In the genomic region with DNA sequence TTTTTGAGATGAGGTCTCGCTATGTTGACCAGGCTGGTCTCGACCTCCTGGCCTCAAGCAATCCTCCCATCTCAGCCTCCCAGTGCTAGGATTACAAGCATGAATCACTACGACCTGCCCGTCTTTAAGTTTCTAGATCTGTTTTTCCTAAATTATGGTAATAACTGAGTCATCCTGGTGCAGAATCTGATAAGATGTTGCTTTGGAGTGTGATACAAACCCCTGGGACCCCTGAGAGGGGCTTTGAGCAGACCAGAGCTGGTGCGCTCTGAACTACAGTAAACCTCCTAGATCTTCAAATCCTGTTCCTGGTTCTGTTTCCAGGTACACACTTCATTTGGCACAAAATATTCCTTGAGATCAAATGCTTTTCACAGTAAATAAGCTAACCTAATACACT, we compare ENCODE assay signal across 28 cellular contexts. TPM values are rescaled to one million over a fixed set of nuclear protein-coding genes. Genes with fewer than 3 reads are reported as not detected.
"Had no signal": no experiment of that assay in that cellular context is flagged by ENCODE, and none has a peak within 500 bp of the region (broad histone marks: within the 10 kb centered on the region; RNA-seq: fewer than 3 reads in every experiment).

No MANE protein-coding gene starts in this region.

- H3K9me3 Mint-ChIP-seq: activated CD4-positive, alpha-beta memory T cell treated with anti-CD3 and anti-CD28 coated beads for 36 hours; activated CD4-positive, alpha-beta T cell treated with anti-CD3 and anti-CD28 coated beads, Interleukin-2, amount 10 ng/mL, durations not matched to agents 24 days and 14 days; activated naive CD4-positive, alpha-beta T cell treated with anti-CD3 and anti-CD28 coated beads, Interleukin-2, amount 50 U/mL, for 72 hours; dendritic cell treated with granulocyte-macrophage colony-stimulating factor and Interleukin-4, amounts not matched to agents 40 ng/mL and 50 ng/mL, for 4 days had no signal

- H3K4me3 Mint-ChIP-seq: activated CD4-positive, alpha-beta memory T cell treated with anti-CD3 and anti-CD28 coated beads for 36 hours; activated CD4-positive, alpha-beta T cell treated with anti-CD3 and anti-CD28 coated beads for 36 hours; activated CD4-positive, alpha-beta T cell treated with anti-CD3 and anti-CD28 coated beads, Interleukin-2, amount 10 ng/mL, durations not matched to agents 24 days and 14 days; activated CD8-positive, alpha-beta memory T cell treated with anti-CD3 and anti-CD28 coated beads, Interleukin-2, amount 10 ng/mL, durations not matched to agents 7 days and 5 days; activated CD8-positive, alpha-beta T cell treated with anti-CD3 and anti-CD28 coated beads, Interleukin-2, amount 10 ng/mL, durations not matched to agents 7 days and 5 days; activated naive CD4-positive, alpha-beta T cell treated with anti-CD3 and anti-CD28 coated beads, Interleukin-2, amount 10 ng/mL, durations not matched to agents 7 days and 5 days; brain; dendritic cell treated with granulocyte-macrophage colony-stimulating factor and Interleukin-4, amounts not matched to agents 40 ng/mL and 50 ng/mL, for 4 days; endodermal cell had no signal

- ATAC-seq: activated CD4-positive, alpha-beta T cell treated with anti-CD3 and anti-CD28 coated beads for 36 hours; activated CD8-positive, alpha-beta memory T cell treated with anti-CD3 and anti-CD28 coated beads, Interleukin-2, amount 10 ng/mL, durations not matched to agents 7 days and 5 days; activated CD8-positive, alpha-beta T cell treated with anti-CD3 and anti-CD28 coated beads, Interleukin-2, amount 10 ng/mL, durations not matched to agents 7 days and 5 days; activated naive CD4-positive, alpha-beta T cell treated with anti-CD3 and anti-CD28 coated beads, Interleukin-2, amount 50 U/mL, for 72 hours; esophagus mucosa had no signal

- H3K27me3 Mint-ChIP-seq: activated CD4-positive, alpha-beta memory T cell treated with anti-CD3 and anti-CD28 coated beads for 36 hours; activated CD4-positive, alpha-beta T cell treated with anti-CD3 and anti-CD28 coated beads for 36 hours; activated CD4-positive, alpha-beta T cell treated with anti-CD3 and anti-CD28 coated beads, Interleukin-2, amount 10 ng/mL, durations not matched to agents 24 days and 14 days; activated CD8-positive, alpha-beta memory T cell treated with anti-CD3 and anti-CD28 coated beads, Interleukin-2, amount 10 ng/mL, durations not matched to agents 7 days and 5 days; activated naive CD4-positive, alpha-beta T cell treated with anti-CD3 and anti-CD28 coated beads, Interleukin-2, amount 10 ng/mL, durations not matched to agents 7 days and 5 days; brain; dendritic cell treated with granulocyte-macrophage colony-stimulating factor and Interleukin-4, amounts not matched to agents 40 ng/mL and 50 ng/mL, for 4 days had no signal

- H3K4me1 Mint-ChIP-seq: activated CD4-positive, alpha-beta T cell treated with anti-CD3 and anti-CD28 coated beads, Interleukin-2, amount 10 ng/mL, durations not matched to agents 24 days and 14 days; activated CD8-positive, alpha-beta memory T cell treated with anti-CD3 and anti-CD28 coated beads, Interleukin-2, amount 10 ng/mL, durations not matched to agents 7 days and 5 days; brain; endodermal cell had no signal

- H3K9me3 ChIP-seq: adrenal gland, ascending aorta, breast epithelium had no signal

- DNase-seq: activated CD4-positive, alpha-beta memory T cell treated with anti-CD3 and anti-CD28 coated beads for 36 hours; activated CD4-positive, alpha-beta T cell treated with anti-CD3 and anti-CD28 coated beads for 36 hours; activated CD4-positive, alpha-beta T cell treated with anti-CD3 and anti-CD28 coated beads, Interleukin-2, amount 10 ng/mL, durations not matched to agents 24 days and 14 days; activated CD4-positive, CD25-positive, alpha-beta regulatory T cell; activated CD4-positive, CD25-positive, alpha-beta regulatory T cell treated with anti-CD3 and anti-CD28 coated beads, Interleukin-2, amount 50 U/mL, for 72 hours; activated CD8-positive, alpha-beta memory T cell treated with anti-CD3 and anti-CD28 coated beads, Interleukin-2, amount 10 ng/mL, durations not matched to agents 7 days and 5 days; activated CD8-positive, alpha-beta memory T cell treated with anti-CD3 and anti-CD28 coated beads, Interleukin-2, amount 50 U/mL, for 4 hours; activated CD8-positive, alpha-beta T cell treated with anti-CD3 and anti-CD28 coated beads, Interleukin-2, amount 10 ng/mL, durations not matched to agents 7 days and 5 days; activated gamma-delta T cell; activated naive CD4-positive, alpha-beta T cell; activated naive CD4-positive, alpha-beta T cell treated with anti-CD3 and anti-CD28 coated beads, Interleukin-2, amount 10 ng/mL, durations not matched to agents 7 days and 5 days; activated T-cell treated with anti-CD3 and anti-CD28 coated beads, Interleukin-2, amount 50 U/mL, for 48 hours; adrenal gland; amygdala; central memory CD4-positive, alpha-beta T cell; dorsolateral prefrontal cortex; effector memory CD4-positive, alpha-beta T cell; endodermal cell; foreskin fibroblast; head of caudate nucleus; T-helper 1 cell; T1000 had no signal

- H3K27ac Mint-ChIP-seq: activated CD4-positive, alpha-beta memory T cell treated with anti-CD3 and anti-CD28 coated beads for 36 hours; activated CD4-positive, alpha-beta T cell treated with anti-CD3 and anti-CD28 coated beads for 36 hours; activated CD4-positive, alpha-beta T cell treated with anti-CD3 and anti-CD28 coated beads, Interleukin-2, amount 10 ng/mL, durations not matched to agents 24 days and 14 days; activated CD8-positive, alpha-beta memory T cell treated with anti-CD3 and anti-CD28 coated beads, Interleukin-2, amount 10 ng/mL, durations not matched to agents 7 days and 5 days; activated CD8-positive, alpha-beta T cell treated with anti-CD3 and anti-CD28 coated beads, Interleukin-2, amount 10 ng/mL, durations not matched to agents 7 days and 5 days; activated naive CD4-positive, alpha-beta T cell treated with anti-CD3 and anti-CD28 coated beads, Interleukin-2, amount 10 ng/mL, durations not matched to agents 7 days and 5 days; activated naive CD4-positive, alpha-beta T cell treated with anti-CD3 and anti-CD28 coated beads, Interleukin-2, amount 50 U/mL, for 72 hours; brain; dendritic cell treated with granulocyte-macrophage colony-stimulating factor and Interleukin-4, amounts not matched to agents 40 ng/mL and 50 ng/mL, for 4 days; endodermal cell had no signal

RNA-seq across cellular contexts. Expression of gene RPP38, which starts 34.2 kb away (rescaled TPM):
- total RNA-seq: ascending aorta had no signal

RNA-seq across cellular contexts. Expression of gene ACBD7, which starts 42.8 kb away (rescaled TPM):
- total RNA-seq: ascending aorta had no signal
